Comparison of ENCODE assay signal across 9 cellular contexts in genomic region chr20:41951615-41952014, GRCh38.
"Had no signal": no experiment of that assay in that cellular context is flagged by ENCODE, and none has a peak within 500 bp of the region (broad histone marks: within the 10 kb centered on the region; RNA-seq: fewer than 3 reads in every experiment).

No MANE protein-coding gene starts in this region.

- H3K4me3 Mint-ChIP-seq: H9, IgD-negative memory B cell had no signal

- H3K4me1 Mint-ChIP-seq: H9, IgD-negative memory B cell had no signal

- H3K9me3 Mint-ChIP-seq: H9, IgD-negative memory B cell had no signal

- H3K9ac ChIP-seq: GM23248 had no signal

- H3K27ac Mint-ChIP-seq: H9, IgD-negative memory B cell had no signal

- H2AFZ ChIP-seq: GM23248 had no signal

- ATAC-seq: HepG2, K562 had no signal

- DNase-seq: GM23248, GOT3, H9, HCEC 1CT, KG1 had no signal

- H3K4me3 ChIP-seq: GM23248, K562 had no signal

- FAIRE-seq: H54, HepG2, K562 had no signal

- H3K27ac ChIP-seq: GM23248 had no signal
